ENCODE assay signal across 31 cellular contexts in the genomic region with DNA sequence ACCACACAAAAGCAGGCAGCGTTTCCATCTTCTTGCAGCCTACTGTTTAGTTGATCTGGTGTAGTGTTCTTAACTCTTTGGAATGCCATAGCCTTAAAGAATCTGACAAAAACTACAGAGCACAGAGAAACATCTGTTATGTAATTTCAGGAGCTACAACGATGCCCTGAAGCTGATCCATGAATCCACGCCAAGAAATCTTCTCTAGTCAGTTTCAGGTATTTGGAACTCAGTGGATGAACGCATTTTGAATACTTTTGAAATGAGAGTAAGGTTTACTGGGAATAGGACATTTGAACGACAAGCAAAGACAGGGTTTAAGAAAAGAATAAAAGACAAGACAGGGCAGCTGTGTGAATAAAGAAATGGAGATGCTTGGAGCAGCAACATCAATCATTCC.
"Had no signal": no experiment of that assay in that cellular context is flagged by ENCODE, and none has a peak within 500 bp of the region (broad histone marks: within the 10 kb centered on the region; RNA-seq: fewer than 3 reads in every experiment).

No MANE protein-coding gene starts in this region.

- H3K9me3 ChIP-seq: esophagus squamous epithelium had no signal

- DNase-seq: activated B cell treated with CpG ODN at 0.5 μM for 24 hours; activated CD4-positive, alpha-beta T cell treated with anti-CD3 and anti-CD28 coated beads for 48 hours; activated CD4-positive, alpha-beta T cell treated with anti-CD3 and anti-CD28 coated beads, Interleukin-2, amount 50 U/mL, for 1 hour; activated CD4-positive, alpha-beta T cell treated with anti-CD3 and anti-CD28 coated beads, Interleukin-2, amount 50 U/mL, for 48 hours; activated CD8-positive, alpha-beta memory T cell treated with anti-CD3 and anti-CD28 coated beads for 24 hours; activated CD8-positive, alpha-beta T cell treated with anti-CD3 and anti-CD28 coated beads for 36 hours; activated effector memory CD4-positive, alpha-beta T cell treated with Interleukin-2 at 50 U/mL for 16 hours; activated gamma-delta T cell treated with Interleukin-2 at 50 U/mL for 16 hours; activated naive CD4-positive, alpha-beta T cell treated with anti-CD3 and anti-CD28 coated beads, Interleukin-2, amount 50 U/mL, for 16 hours; activated naive CD4-positive, alpha-beta T cell treated with Interleukin-2 at 50 U/mL for 16 hours; activated T-cell treated with anti-CD3 and anti-CD28 coated beads, Interleukin-2, amount 50 U/mL, for 4 hours; amniotic stem cell; anterior cingulate cortex; brain microvascular endothelial cell; cortex of kidney; dermis blood vessel endothelial cell; effector CD4-positive, alpha-beta T cell; effector memory CD8-positive, alpha-beta T cell; erythroblast; esophagus squamous epithelium; foreskin melanocyte; T-helper 1 cell; T-helper 17 cell; T1000; WERI-Rb-1 had no signal

- H3K4me3 Mint-ChIP-seq: activated B cell treated with CpG ODN at 0.5 μM for 24 hours; activated CD8-positive, alpha-beta T cell treated with anti-CD3 and anti-CD28 coated beads for 36 hours; activated naive CD8-positive, alpha-beta T cell; activated T-cell treated with anti-CD3 and anti-CD28 coated beads, Interleukin-2, amount 50 U/mL, for 4 hours; activated T-helper 17 cell treated with anti-CD3 and anti-CD28 coated beads, Interleukin-2, amount 50 U/mL, for 72 hours; effector memory CD8-positive, alpha-beta T cell; T-helper 17 cell; T-helper 2 cell treated with Interferon-gamma antibody and Interleukin-4, amounts not matched to agents 5 μg/mL and 100 μg/mL, for 36 hours had no signal

- H3K36me3 ChIP-seq: brain microvascular endothelial cell, esophagus squamous epithelium, WERI-Rb-1 had no signal

- H3K27me3 ChIP-seq: brain microvascular endothelial cell, esophagus squamous epithelium had no signal

- H3K4me1 Mint-ChIP-seq: activated B cell treated with CpG ODN at 0.5 μM for 24 hours had no signal

- H3K27ac Mint-ChIP-seq: activated B cell treated with CpG ODN at 0.5 μM for 24 hours; activated CD8-positive, alpha-beta T cell treated with anti-CD3 and anti-CD28 coated beads for 36 hours; activated naive CD8-positive, alpha-beta T cell; activated T-helper 17 cell treated with anti-CD3 and anti-CD28 coated beads, Interleukin-2, amount 50 U/mL, for 72 hours; effector memory CD8-positive, alpha-beta T cell; T-helper 17 cell; T-helper 2 cell treated with Interferon-gamma antibody and Interleukin-4, amounts not matched to agents 5 μg/mL and 100 μg/mL, for 36 hours had no signal

- H3K9me3 Mint-ChIP-seq: activated B cell treated with CpG ODN at 0.5 μM for 24 hours; activated CD8-positive, alpha-beta T cell treated with anti-CD3 and anti-CD28 coated beads for 36 hours; activated T-cell treated with anti-CD3 and anti-CD28 coated beads, Interleukin-2, amount 50 U/mL, for 4 hours; activated T-helper 17 cell treated with anti-CD3 and anti-CD28 coated beads, Interleukin-2, amount 50 U/mL, for 72 hours; effector memory CD8-positive, alpha-beta T cell; T-helper 2 cell treated with Interferon-gamma antibody and Interleukin-4, amounts not matched to agents 5 μg/mL and 100 μg/mL, for 36 hours had no signal

- ATAC-seq: activated CD4-positive, CD25-positive, alpha-beta regulatory T cell treated with anti-CD3 and anti-CD28 coated beads, Interleukin-2, amount 50 U/mL, for 24 hours; activated CD8-positive, alpha-beta T cell treated with anti-CD3 and anti-CD28 coated beads for 36 hours; activated T-cell treated with anti-CD3 and anti-CD28 coated beads, Interleukin-2, amount 50 U/mL, for 4 hours; activated T-helper 17 cell treated with anti-CD3 and anti-CD28 coated beads, Interleukin-2, amount 50 U/mL, for 72 hours; effector memory CD8-positive, alpha-beta T cell; T-helper 17 cell had no signal

- H3K27me3 Mint-ChIP-seq: activated B cell treated with CpG ODN at 0.5 μM for 24 hours; activated CD8-positive, alpha-beta T cell treated with anti-CD3 and anti-CD28 coated beads for 36 hours; activated naive CD8-positive, alpha-beta T cell; activated T-helper 17 cell treated with anti-CD3 and anti-CD28 coated beads, Interleukin-2, amount 50 U/mL, for 72 hours; effector memory CD8-positive, alpha-beta T cell; T-helper 17 cell had no signal

- FAIRE-seq: astrocyte, colon had no signal

- H3K4me3 ChIP-seq: esophagus squamous epithelium had no signal

- H3K4me1 ChIP-seq: esophagus squamous epithelium had no signal

- H3K27ac ChIP-seq: brain microvascular endothelial cell, esophagus squamous epithelium, WERI-Rb-1 had no signal
